Comparison of ENCODE assay signal across 8 cellular contexts in genomic region chr13:99656092-99656745, GRCh38. TPM values are rescaled to one million over a fixed set of nuclear protein-coding genes. Genes with fewer than 3 reads are reported as not detected.
A peak's percentile ranks its signal among the peaks of the same experiment; 100 is the strongest.
DNase-seq lines count a peak whose midpoint lies in the region; ATAC-seq and TF ChIP-seq lines count a peak whose summit lies in the region.

No MANE protein-coding gene starts in this region.

- H3K4me1 Mint-ChIP-seq in CD4-positive, alpha-beta T cell (ENCODE audit: low read depth): peaks cover 48% of the 10 kb centered on the region
- peaks cover 5 to 23% (median 19%) of the 10 kb centered on the region in 3 donors for H3K4me1 Mint-ChIP-seq in IgD-negative memory B cell

- H3K4me1 ChIP-seq in OCI-LY1 (ENCODE audit: insufficient read depth, low read length, severe bottlenecking): no peaks in the 10 kb centered on the region

- H3K9ac ChIP-seq in OCI-LY1 (ENCODE audit: low read length): no peak overlapping the region

- no peaks in the 10 kb centered on the region for H3K9me3 ChIP-seq in CD4-positive, alpha-beta T cell (ENCODE audit: control insufficient read depth, low read length)
- no peaks in the 10 kb centered on the region for H3K9me3 ChIP-seq in OCI-LY1 (ENCODE audit: low read length)

- no peaks in the 10 kb centered on the region for H3K36me3 ChIP-seq in OCI-LY1 (ENCODE audit: insufficient read depth, low read length)

- H3K9me2 ChIP-seq in OCI-LY1 (ENCODE audit: low read depth, low read length): no peaks in the 10 kb centered on the region

- POLR2A ChIA-PET in CD4-positive, alpha-beta T cell (lab: Charles Lee): interaction anchor here (0.6 to 3.4 kb wide), 21 partner anchors 49 to 1018 kb away, joined by 3 to 40 read pairs (median 5); partner anchors contain the start of genes CLYBL, GGACT, TMTC4 and ZIC5

- H3K4me2 ChIP-seq in OCI-LY1 (ENCODE audit: low read length): no peak overlapping the region

- H3K27me3 Mint-ChIP-seq in CD4-positive, alpha-beta T cell: no peaks in the 10 kb centered on the region
- H3K27me3 Mint-ChIP-seq in IgD-negative memory B cell: peaks cover 7% of the 10 kb centered on the region

- 0 out of 2 replicates have a peak, but pooled peaks cover 1% of the 10 kb centered on the region for H4K20me1 ChIP-seq in OCI-LY1 (ENCODE audit: insufficient read depth, low read length)

- H3K9me3 Mint-ChIP-seq in CD4-positive, alpha-beta T cell: no peaks in the 10 kb centered on the region
- H3K9me3 Mint-ChIP-seq in IgD-negative memory B cell: no peaks in the 10 kb centered on the region

- H3K27ac ChIP-seq in CD4-positive, alpha-beta T cell (ENCODE audit: low read depth, low read length): peak overlapping the region; percentile 29
- H3K27ac ChIP-seq in OCI-LY1 (ENCODE audit: low read depth, low read length, poor library complexity, severe bottlenecking): no peak overlapping the region

- H3K4me3 Mint-ChIP-seq in CD4-positive, alpha-beta T cell: peak overlapping the region; percentile 76
- peak overlapping the region in 3 of 4 donors; percentile 5 to 55 (median 28) for H3K4me3 Mint-ChIP-seq in IgD-negative memory B cell

- H3K79me2 ChIP-seq in OCI-LY1 (ENCODE audit: insufficient read depth, low read length): no peaks in the 10 kb centered on the region

- H3F3A ChIP-seq in OCI-LY1 (ENCODE audit: insufficient read depth, low read length): no peaks in the 10 kb centered on the region

- H3K27me3 ChIP-seq in CD4-positive, alpha-beta T cell (ENCODE audit: control insufficient read depth, insufficient read depth, low read length): no peaks in the 10 kb centered on the region
- H3K27me3 ChIP-seq in OCI-LY1 (ENCODE audit: insufficient read depth, low read length): no peaks in the 10 kb centered on the region; the same call in none of the 2 replicates

- peak overlapping the region; percentile 97 for H3K27ac Mint-ChIP-seq in CD4-positive, alpha-beta T cell
- peak overlapping the region in 1 of 3 donors; percentile 51 for H3K27ac Mint-ChIP-seq in IgD-negative memory B cell

- TF ChIP-seq CTCF in CD4-positive, alpha-beta T cell (IDR thresholded peaks at IDR 0.05): peak; percentile 93
- TF ChIP-seq CTCF in OCI-LY1 (IDR thresholded peaks at IDR 0.05; ENCODE audit: low read length): peak; percentile 98
- TF ChIP-seq CTCF in epithelial cell of proximal tubule (conservative IDR thresholded peaks at IDR 0.05; ENCODE audit: low read depth, low read length): peak; percentile 98

- CTCF ChIA-PET in CD4-positive, alpha-beta T cell (lab: Charles Lee): interaction anchor here (0.6 to 4.9 kb wide), 27 partner anchors 9 to 1472 kb away, joined by 3 to 28 read pairs (median 3); partner anchors contain the start of genes CLYBL, GGACT, TMTC4 and ZIC2

- no peaks in the 10 kb centered on the region for H3K36me3 Mint-ChIP-seq in CD4-positive, alpha-beta T cell (ENCODE audit: low read depth)
- H3K36me3 Mint-ChIP-seq in IgD-negative memory B cell: no peaks in the 10 kb centered on the region

- H3K4me3 ChIP-seq in OCI-LY1 (ENCODE audit: low read depth, low read length, poor library complexity, severe bottlenecking) (no peak overlapping the region), epithelial cell of proximal tubule (ENCODE audit: low read depth, low read length) (peak overlapping the region; percentile 51)

- peak; percentile 74 to 86 (median 80) for DNase-seq in CD4-positive, alpha-beta T cell
- DNase-seq in activated T-cell treated with anti-CD3 and anti-CD28 coated beads for 1 hour (ENCODE audit: low read depth) (peak; percentile 80), epithelial cell of proximal tubule (ENCODE audit: low read depth) (peak; percentile 39), myocyte (ENCODE audit: low read depth) (peak; percentile 73)
- peak; percentile 42 to 74 for DNase-seq in stimulated activated CD8-positive, alpha-beta memory T cell treated with anti-CD3 and anti-CD28 coated beads, Interleukin-7, amount 100 ng/mL, for 48 hours (ENCODE audit: extremely low read depth in 1 of 2, low read depth in 1 of 2)

- intact Hi-C loops in CD4-positive, alpha-beta T cell (cut with DNase I, micrococcal nuclease): loop anchor here (1.0 to 10.0 kb wide), 15 partner anchors 49 to 1471 kb away; partner anchors contain the start of genes CLYBL (in 2 of the 2), GGACT (in 1 of the 2) and PCCA (in 1 of the 2)

- no peak overlapping the region for H2AFZ ChIP-seq in OCI-LY1 (ENCODE audit: low read length)

- ATAC-seq in CD4-positive, alpha-beta T cell (ENCODE audit: poor library complexity): peak; percentile 61
- ATAC-seq in GM21390 (IDR thresholded peaks at IDR 0.05; ENCODE audit: unreplicated experiment): peak; percentile 64

RNA-seq across cellular contexts. Expression of gene CLYBL, which starts 49.7 kb away (rescaled TPM):
- total RNA-seq in CD4-positive, alpha-beta T cell: 1 to 10 TPM; 4.7 to 6.4 TPM
- 12.3 TPM for polyA plus RNA-seq in IgD-negative memory B cell
- total RNA-seq in epithelial cell of proximal tubule (1.9 and 6.1 TPM in 2 replicates), myocyte (1.6 TPM in 2 replicates)
- 3.3 TPM for polyA plus RNA-seq in myocyte (2012)
